ENCODE assay signal across 23 cellular contexts in the genomic region with DNA sequence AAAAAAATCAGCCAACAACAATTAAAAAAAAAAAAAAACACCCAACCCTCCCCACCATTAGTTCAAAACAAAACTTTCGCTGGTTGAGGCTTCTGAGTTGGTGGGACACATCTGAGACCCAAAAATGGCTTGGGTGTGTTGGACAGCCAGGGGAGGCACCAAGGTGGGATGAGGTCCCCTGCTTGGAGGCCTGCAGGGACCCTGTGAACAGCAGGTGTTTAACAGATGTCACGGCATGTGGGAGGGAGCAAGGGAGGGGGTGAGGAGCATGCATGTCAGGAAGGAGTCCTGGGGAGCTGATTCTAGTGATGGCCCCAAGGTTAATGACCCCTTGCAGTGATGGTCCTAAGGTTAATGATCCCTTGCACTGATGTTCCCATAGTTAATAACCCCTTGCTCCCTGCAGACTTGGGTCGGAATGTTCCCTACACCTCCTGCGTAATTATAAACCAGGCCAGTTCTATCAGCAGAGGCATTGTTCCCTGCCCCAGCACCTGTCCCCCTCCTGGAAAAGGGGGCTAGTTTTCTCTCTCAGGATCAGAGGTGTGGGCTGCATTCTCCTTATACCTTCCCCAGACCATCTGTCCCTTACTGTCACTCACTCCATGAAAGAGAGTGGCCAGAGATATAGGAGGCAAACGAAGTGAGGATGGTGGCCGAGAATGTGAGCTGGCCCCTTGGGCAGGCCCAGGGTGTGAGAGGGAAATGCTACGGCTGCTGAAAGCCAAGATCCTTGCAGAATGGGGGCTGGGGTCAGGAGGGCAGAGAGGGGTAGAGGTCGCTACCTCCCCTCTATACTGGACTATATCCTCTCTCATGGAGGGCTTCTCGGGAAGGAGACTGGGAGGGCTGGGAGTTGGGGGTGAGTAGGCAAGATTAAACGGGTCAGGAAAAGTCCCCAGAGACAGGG. TPM values are rescaled to one million over a fixed set of nuclear protein-coding genes. Genes with fewer than 3 reads are reported as not detected.
DNase-seq lines count a peak whose midpoint lies in the region; ATAC-seq and TF ChIP-seq lines count a peak whose summit lies in the region.
"Had no signal": no experiment of that assay in that cellular context is flagged by ENCODE, and none has a peak within 500 bp of the region (broad histone marks: within the 10 kb centered on the region; RNA-seq: fewer than 3 reads in every experiment).

No MANE protein-coding gene starts in this region.

- H3K36me3 ChIP-seq in mesenchymal stem cell (ENCODE audit: control insufficient read depth in 1 of 2, insufficient read depth in 2 of 2, low read depth in 1 of 2, low read length in 2 of 2) = no peaks in the 10 kb centered on the region
- H3K36me3 ChIP-seq: thyroid gland had no signal

- WGBS in mesenchymal stem cell = 85% methylated on average over 5 of the region's 10 CpGs

- H3K4ac ChIP-seq in mesenchymal stem cell (ENCODE audit: low read depth in 1 of 2, low read length in 2 of 2) = no peak overlapping the region

- no peak overlapping the region for H4K8ac ChIP-seq in mesenchymal stem cell (ENCODE audit: low read length)

- no peak overlapping the region for H2AK5ac ChIP-seq in mesenchymal stem cell (ENCODE audit: low read length, severe bottlenecking)

- H3K14ac ChIP-seq in mesenchymal stem cell (ENCODE audit: low read length in 2 of 2) = no peak overlapping the region

- no peak overlapping the region for H3K23ac ChIP-seq in mesenchymal stem cell (ENCODE audit: low read length in 2 of 2)

- H3K9me3 ChIP-seq in mesenchymal stem cell (ENCODE audit: control insufficient read depth, low read length) = peaks cover 4% of the 10 kb centered on the region
- H3K9me3 ChIP-seq: body of pancreas, thyroid gland had no signal

- H3K4me1 Mint-ChIP-seq in activated CD4-positive, alpha-beta T cell treated with anti-CD3 and anti-CD28 coated beads, Interleukin-2, amount 10 ng/mL, durations not matched to agents 7 days and 5 days = peaks cover 47% of the 10 kb centered on the region
- H3K4me1 Mint-ChIP-seq in IgD-negative memory B cell (peaks cover 5 to 10% (median 7%) of the 10 kb centered on the region in 3 donors), nephron progenitor cell (peaks cover 58% of the 10 kb centered on the region)
- peaks cover 47% of the 10 kb centered on the region for H3K4me1 Mint-ChIP-seq in activated T-helper 2 cell treated with anti-CD3 and anti-CD28 coated beads, Interferon-gamma antibody, Interleukin-2, Interleukin-4, amounts not matched to agents 10 μg/mL and 5 μg/mL and 100 μg/mL, durations not matched to agents 14 hours and 24 hours and 36 hours (ENCODE audit: low read depth)

- DNase-seq in activated CD4-positive, alpha-beta T cell treated with anti-CD3 and anti-CD28 coated beads, Interleukin-2, amount 10 ng/mL, durations not matched to agents 7 days and 5 days = no peak
- DNase-seq in activated CD4-positive, alpha-beta T cell treated with anti-CD3 and anti-CD28 coated beads, Interleukin-2, amount 50 U/mL, for 48 hours = no peak
- DNase-seq in activated T-helper 2 cell treated with anti-CD3 and anti-CD28 coated beads, Interferon-gamma antibody, Interleukin-2, Interleukin-4, amounts not matched to agents 10 μg/mL and 5 μg/mL and 100 μg/mL, durations not matched to agents 14 hours and 24 hours and 36 hours (ENCODE audit: low spot score) = no peak
- DNase-seq in nephron progenitor cell (peak; percentile 10), NCI-H1092 treated with DMSO at 0.1 percent for 48 hours (lab: John Stamatoyannopoulos, UW) (no peak), mesenchymal stem cell (no peak)
- DNase-seq: activated CD4-positive, alpha-beta T cell treated with anti-CD3 and anti-CD28 coated beads for 1 hour; body of pancreas; C1 segment of cervical spinal cord; cortex of kidney; GDM1; KG1; naive thymus-derived CD8-positive, alpha-beta T cell; NCI-H2029; stimulated activated CD4-positive, alpha-beta T cell treated with anti-CD3 and anti-CD28 coated beads, Interleukin-1b, Interleukin-23, amount 100 ng/mL, for 48 hours; stimulated activated naive CD4-positive, alpha-beta T cell; thyroid gland had no signal

- H3K27ac ChIP-seq in mesenchymal stem cell (ENCODE audit: low read length, poor library complexity, severe bottlenecking) = no peak overlapping the region
- H3K27ac ChIP-seq: body of pancreas, thyroid gland had no signal

- TF ChIP-seq CTCF in nephron progenitor cell (IDR thresholded peaks at IDR 0.05) = no peak

- H3K9me3 Mint-ChIP-seq in activated CD4-positive, alpha-beta T cell treated with anti-CD3 and anti-CD28 coated beads, Interleukin-2, amount 10 ng/mL, durations not matched to agents 7 days and 5 days = no peaks in the 10 kb centered on the region
- H3K9me3 Mint-ChIP-seq in IgD-negative memory B cell = no peaks in the 10 kb centered on the region
- no peaks in the 10 kb centered on the region for H3K9me3 Mint-ChIP-seq in activated T-helper 2 cell treated with anti-CD3 and anti-CD28 coated beads, Interferon-gamma antibody, Interleukin-2, Interleukin-4, amounts not matched to agents 10 μg/mL and 5 μg/mL and 100 μg/mL, durations not matched to agents 14 hours and 24 hours and 36 hours
- H3K9me3 Mint-ChIP-seq in nephron progenitor cell = peaks cover 69% of the 10 kb centered on the region
- H3K9me3 Mint-ChIP-seq: naive thymus-derived CD8-positive, alpha-beta T cell had no signal

- H3K27me3 ChIP-seq in mesenchymal stem cell (ENCODE audit: control insufficient read depth in 1 of 2, insufficient read depth in 1 of 2, low read length in 2 of 2) = peaks cover 0 to 21% of the 10 kb centered on the region in 2 experiments
- H3K27me3 ChIP-seq: body of pancreas, thyroid gland had no signal

- CTCF ChIA-PET in activated CD4-positive, alpha-beta T cell treated with anti-CD3 and anti-CD28 coated beads, Interleukin-2, amount 10 ng/mL, durations not matched to agents 7 days and 5 days (lab: Charles Lee) = interaction anchor here (0.7 kb wide), 1 partner anchor 17 kb away, joined by 3 read pairs; no protein-coding TSS in a partner anchor

- no peak overlapping the region for H2BK5ac ChIP-seq in mesenchymal stem cell (ENCODE audit: low read depth, low read length, poor library complexity, severe bottlenecking)

- H3K36me3 Mint-ChIP-seq in activated CD4-positive, alpha-beta T cell treated with anti-CD3 and anti-CD28 coated beads, Interleukin-2, amount 10 ng/mL, durations not matched to agents 7 days and 5 days (ENCODE audit: low read depth) = peaks cover 9% of the 10 kb centered on the region
- H3K36me3 Mint-ChIP-seq in IgD-negative memory B cell (peaks cover 3% of the 10 kb centered on the region), nephron progenitor cell (ENCODE audit: low read depth) (peaks cover 7% of the 10 kb centered on the region)
- H3K36me3 Mint-ChIP-seq in activated T-helper 2 cell treated with anti-CD3 and anti-CD28 coated beads, Interferon-gamma antibody, Interleukin-2, Interleukin-4, amounts not matched to agents 10 μg/mL and 5 μg/mL and 100 μg/mL, durations not matched to agents 14 hours and 24 hours and 36 hours (ENCODE audit: low read depth) = peaks cover 17% of the 10 kb centered on the region
- H3K36me3 Mint-ChIP-seq: activated naive CD8-positive, alpha-beta T cell; naive thymus-derived CD8-positive, alpha-beta T cell had no signal

- intact Hi-C loops in activated T-helper 2 cell treated with anti-CD3 and anti-CD28 coated beads, Interferon-gamma antibody, Interleukin-2, Interleukin-4, amounts not matched to agents 10 μg/mL and 5 μg/mL and 100 μg/mL, durations not matched to agents 14 hours and 24 hours and 36 hours (cut with micrococcal nuclease) = loop anchor here (10.0 kb wide), 1 partner anchor 552 kb away; no protein-coding TSS in a partner anchor

- H2BK15ac ChIP-seq in mesenchymal stem cell (ENCODE audit: low read depth, poor library complexity, severe bottlenecking) = no peak overlapping the region

- H3K18ac ChIP-seq in mesenchymal stem cell (ENCODE audit: low read depth in 1 of 2, low read length in 2 of 2) = no peak overlapping the region

- POLR2A ChIA-PET in activated CD4-positive, alpha-beta T cell treated with anti-CD3 and anti-CD28 coated beads, Interleukin-2, amount 10 ng/mL, durations not matched to agents 7 days and 5 days (lab: Charles Lee) = no interaction called here

- peak overlapping the region; percentile 93 for H3K4me3 Mint-ChIP-seq in activated CD4-positive, alpha-beta T cell treated with anti-CD3 and anti-CD28 coated beads, Interleukin-2, amount 10 ng/mL, durations not matched to agents 7 days and 5 days
- H3K4me3 Mint-ChIP-seq in IgD-negative memory B cell = peak overlapping the region in 3 of 4 donors; percentile 2 to 55 (median 48)
- H3K4me3 Mint-ChIP-seq in activated T-helper 2 cell treated with anti-CD3 and anti-CD28 coated beads, Interferon-gamma antibody, Interleukin-2, Interleukin-4, amounts not matched to agents 10 μg/mL and 5 μg/mL and 100 μg/mL, durations not matched to agents 14 hours and 24 hours and 36 hours (ENCODE audit: low read depth) = peak overlapping the region; percentile 87
- H3K4me3 Mint-ChIP-seq in nephron progenitor cell = peak overlapping the region; percentile 72

- no peak overlapping the region for H3K9ac ChIP-seq in mesenchymal stem cell (ENCODE audit: low read length)

- no peak overlapping the region for H3K27ac Mint-ChIP-seq in activated CD4-positive, alpha-beta T cell treated with anti-CD3 and anti-CD28 coated beads, Interleukin-2, amount 10 ng/mL, durations not matched to agents 7 days and 5 days
- H3K27ac Mint-ChIP-seq in IgD-negative memory B cell (peak overlapping the region in 1 of 3 donors; percentile 40), nephron progenitor cell (peak overlapping the region; percentile 26)
- H3K27ac Mint-ChIP-seq in activated T-helper 2 cell treated with anti-CD3 and anti-CD28 coated beads, Interferon-gamma antibody, Interleukin-2, Interleukin-4, amounts not matched to agents 10 μg/mL and 5 μg/mL and 100 μg/mL, durations not matched to agents 14 hours and 24 hours and 36 hours = no peak overlapping the region
- H3K27ac Mint-ChIP-seq: progenitor cell of endocrine pancreas had no signal

- H4K91ac ChIP-seq in mesenchymal stem cell (ENCODE audit: low read length) = no peak overlapping the region

- no peak for ATAC-seq in HG03457 (IDR thresholded peaks at IDR 0.05; ENCODE audit: unreplicated experiment)
- ATAC-seq: body of pancreas; naive thymus-derived CD8-positive, alpha-beta T cell had no signal

- no peaks in the 10 kb centered on the region for H3K27me3 Mint-ChIP-seq in activated CD4-positive, alpha-beta T cell treated with anti-CD3 and anti-CD28 coated beads, Interleukin-2, amount 10 ng/mL, durations not matched to agents 7 days and 5 days
- H3K27me3 Mint-ChIP-seq in IgD-negative memory B cell = peaks cover 2% of the 10 kb centered on the region
- no peaks in the 10 kb centered on the region for H3K27me3 Mint-ChIP-seq in activated T-helper 2 cell treated with anti-CD3 and anti-CD28 coated beads, Interferon-gamma antibody, Interleukin-2, Interleukin-4, amounts not matched to agents 10 μg/mL and 5 μg/mL and 100 μg/mL, durations not matched to agents 14 hours and 24 hours and 36 hours (ENCODE audit: low read depth)
- H3K27me3 Mint-ChIP-seq in nephron progenitor cell (ENCODE audit: low read depth, poor library complexity) = peaks cover 4% of the 10 kb centered on the region
- H3K27me3 Mint-ChIP-seq: activated naive CD8-positive, alpha-beta T cell; naive thymus-derived CD8-positive, alpha-beta T cell; progenitor cell of endocrine pancreas had no signal

- H2BK120ac ChIP-seq in mesenchymal stem cell (ENCODE audit: low read depth, low read length) = no peak overlapping the region

- no peak overlapping the region for H3K4me3 ChIP-seq in mesenchymal stem cell (ENCODE audit: insufficient read depth in 1 of 2, low read depth in 1 of 2, low read length in 2 of 2)
- H3K4me3 ChIP-seq: body of pancreas, thyroid gland had no signal

- peaks cover 14% of the 10 kb centered on the region for H3K4me1 ChIP-seq in mesenchymal stem cell (ENCODE audit: control insufficient read depth, insufficient read depth, low read depth, low read length)

- H3K4me2 ChIP-seq in mesenchymal stem cell (ENCODE audit: low read length, poor library complexity, severe bottlenecking) = no peak overlapping the region

- H2AFZ ChIP-seq in mesenchymal stem cell (ENCODE audit: low read depth, low read length) = no peak overlapping the region

- H3K79me1 ChIP-seq in mesenchymal stem cell (replicated peaks; ENCODE audit: low read length, poor library complexity, severe bottlenecking) = no peaks in the 10 kb centered on the region

- H2BK12ac ChIP-seq in mesenchymal stem cell (ENCODE audit: low read length in 2 of 2) = no peak overlapping the region

RNA-seq across cellular contexts. Expression of gene FOXP3, which starts 2.3 kb away (rescaled TPM):
- total RNA-seq in activated CD4-positive, alpha-beta T cell treated with anti-CD3 and anti-CD28 coated beads, Interleukin-2, amount 10 ng/mL, durations not matched to agents 7 days and 5 days = 10 to 100 TPM; 12.8 to 13.0 TPM
- polyA plus RNA-seq in IgD-negative memory B cell = 0.09 TPM
- total RNA-seq in activated T-helper 2 cell treated with anti-CD3 and anti-CD28 coated beads, Interferon-gamma antibody, Interleukin-2, Interleukin-4, amounts not matched to agents 10 μg/mL and 5 μg/mL and 100 μg/mL, durations not matched to agents 14 hours and 24 hours and 36 hours = 28.9 and 29.4 TPM in 2 replicates
- polyA plus RNA-seq in mesenchymal stem cell (2013, experiment 1 of 2) = 0.06 TPM
- polyA plus RNA-seq in mesenchymal stem cell (2013, experiment 2 of 2) = 0.04 TPM
- total RNA-seq: body of pancreas had no signal

RNA-seq across cellular contexts. Expression of gene PPP1R3F, which starts 2.8 kb away (rescaled TPM):
- 10 to 100 TPM; 11.2 to 12.3 TPM for total RNA-seq in activated CD4-positive, alpha-beta T cell treated with anti-CD3 and anti-CD28 coated beads, Interleukin-2, amount 10 ng/mL, durations not matched to agents 7 days and 5 days
- 3.1 TPM for polyA plus RNA-seq in IgD-negative memory B cell
- 7.9 and 10.1 TPM in 2 replicates for total RNA-seq in activated T-helper 2 cell treated with anti-CD3 and anti-CD28 coated beads, Interferon-gamma antibody, Interleukin-2, Interleukin-4, amounts not matched to agents 10 μg/mL and 5 μg/mL and 100 μg/mL, durations not matched to agents 14 hours and 24 hours and 36 hours
- 2.2 TPM for polyA plus RNA-seq in mesenchymal stem cell (2013, experiment 1 of 2)
- polyA plus RNA-seq in mesenchymal stem cell (2013, experiment 2 of 2) = 1.3 TPM

RNA-seq across cellular contexts. Expression of gene CCDC22, which starts 31.5 kb away (rescaled TPM):
- total RNA-seq in activated CD4-positive, alpha-beta T cell treated with anti-CD3 and anti-CD28 coated beads, Interleukin-2, amount 10 ng/mL, durations not matched to agents 7 days and 5 days = 10 to 100 TPM; 25.4 to 28.3 TPM
- 24.3 TPM for polyA plus RNA-seq in IgD-negative memory B cell
- 30.2 and 32.0 TPM in 2 replicates for total RNA-seq in activated T-helper 2 cell treated with anti-CD3 and anti-CD28 coated beads, Interferon-gamma antibody, Interleukin-2, Interleukin-4, amounts not matched to agents 10 μg/mL and 5 μg/mL and 100 μg/mL, durations not matched to agents 14 hours and 24 hours and 36 hours
- 8.1 TPM for polyA plus RNA-seq in mesenchymal stem cell (2013, experiment 1 of 2)
- 7.1 TPM for polyA plus RNA-seq in mesenchymal stem cell (2013, experiment 2 of 2)

RNA-seq across cellular contexts. Expression of gene CACNA1F, which starts 33.7 kb away (rescaled TPM):
- total RNA-seq in activated CD4-positive, alpha-beta T cell treated with anti-CD3 and anti-CD28 coated beads, Interleukin-2, amount 10 ng/mL, durations not matched to agents 7 days and 5 days = under 1 TPM; 0.12 to 0.33 TPM
- not detected for polyA plus RNA-seq in IgD-negative memory B cell
- 0.23 and 0.32 TPM in 2 replicates for total RNA-seq in activated T-helper 2 cell treated with anti-CD3 and anti-CD28 coated beads, Interferon-gamma antibody, Interleukin-2, Interleukin-4, amounts not matched to agents 10 μg/mL and 5 μg/mL and 100 μg/mL, durations not matched to agents 14 hours and 24 hours and 36 hours
- not detected for polyA plus RNA-seq in mesenchymal stem cell (2013, experiment 1 of 2)
- polyA plus RNA-seq in mesenchymal stem cell (2013, experiment 2 of 2) = not detected

RNA-seq across cellular contexts. Expression of gene GAGE10, which starts 36.7 kb away (rescaled TPM):
- total RNA-seq in activated CD4-positive, alpha-beta T cell treated with anti-CD3 and anti-CD28 coated beads, Interleukin-2, amount 10 ng/mL, durations not matched to agents 7 days and 5 days = not detected
- polyA plus RNA-seq in IgD-negative memory B cell = not detected
- not detected in 2 replicates for total RNA-seq in activated T-helper 2 cell treated with anti-CD3 and anti-CD28 coated beads, Interferon-gamma antibody, Interleukin-2, Interleukin-4, amounts not matched to agents 10 μg/mL and 5 μg/mL and 100 μg/mL, durations not matched to agents 14 hours and 24 hours and 36 hours
- polyA plus RNA-seq in mesenchymal stem cell (2013, experiment 1 of 2) = not detected
- polyA plus RNA-seq in mesenchymal stem cell (2013, experiment 2 of 2) = not detected
- total RNA-seq: body of pancreas, H1, NCI-H460, progenitor cell of endocrine pancreas, thyroid gland had no signal
- polyA plus RNA-seq: H1; naive thymus-derived CD8-positive, alpha-beta T cell had no signal
